In genomic region chr1:175193339-175193950, GRCh38 we compare ENCODE assay signal across 9 cellular contexts. TPM values are rescaled to one million over a fixed set of nuclear protein-coding genes. Genes with fewer than 3 reads are reported as not detected.
DNase-seq lines count a peak whose midpoint lies in the region; ATAC-seq and TF ChIP-seq lines count a peak whose summit lies in the region.
"Had no signal": no experiment of that assay in that cellular context is flagged by ENCODE, and none has a peak within 500 bp of the region (broad histone marks: within the 10 kb centered on the region; RNA-seq: fewer than 3 reads in every experiment).

No MANE protein-coding gene starts in this region.

- TF ChIP-seq CTCF in HEK293 (tag by site-specific recombination; IDR thresholded peaks at IDR 0.05) (no peak), WI38 (IDR thresholded peaks at IDR 0.05; ENCODE audit: low read depth, low read length) (no peak), heart right ventricle (IDR thresholded peaks at IDR 0.05) (no peak)

- CTCF ChIA-PET in HEK293 (lab: Yijun Ruan, JAX) = interaction anchor here (0.9 kb wide), 1 partner anchor 47 kb away, joined by 4 read pairs; no protein-coding TSS in a partner anchor

- H3K4me2 ChIP-seq in skeletal muscle satellite cell (ENCODE audit: low read length) = peak overlapping the region; percentile 87

- 22 to 31% methylated on average over 12 of the region's 12 CpGs for WGBS in heart right ventricle, 2 donors

- H3K27ac ChIP-seq in HEK293 (ENCODE audit: extremely low read depth, low read depth, low read length) = peak overlapping the region; percentile 43; the same call in 1 of the 2 replicates
- H3K27ac ChIP-seq in heart right ventricle = peak overlapping the region; percentile 79 to 97 (median 88)

- ATAC-seq in heart right ventricle (peak in 6 of 8 donors; percentile 3 to 28 (median 20)), HG03439 (IDR thresholded peaks at IDR 0.05; ENCODE audit: unreplicated experiment) (no peak)

- H3K4me1 ChIP-seq in HEK293 (ENCODE audit: control insufficient read depth, insufficient read depth, low read length) (peaks cover 4% of the 10 kb centered on the region; the same call in 1 of the 2 replicates), heart right ventricle (peaks cover 6 to 66% (median 41%) of the 10 kb centered on the region in 9 donors), skeletal muscle satellite cell (ENCODE audit: control insufficient read depth, insufficient read depth, low read length) (peaks cover 13% of the 10 kb centered on the region)

- H3K36me3 ChIP-seq in HEK293 (ENCODE audit: control insufficient read depth in 2 of 2, insufficient read depth in 1 of 2, low read length in 2 of 2) = no peaks in the 10 kb centered on the region
- no peaks in the 10 kb centered on the region for H3K36me3 ChIP-seq in heart right ventricle
- H3K36me3 ChIP-seq in skeletal muscle satellite cell (ENCODE audit: insufficient read depth, low read length) = no peaks in the 10 kb centered on the region

- H3K4me3 ChIP-seq in HEK293 (ENCODE audit: low read depth, low read length) (peak overlapping the region; percentile 62), WI38 (ENCODE audit: low read depth, low read length) (peak overlapping the region; percentile 51), heart right ventricle (peak overlapping the region in 9 of 10 donors; percentile 49 to 95 (median 78)), skeletal muscle satellite cell (ENCODE audit: low read length) (peak overlapping the region; percentile 68)

- DNase-seq in heart right ventricle (peak in 1 of 2 donors; percentile 18), NCI-H1930 (lab: John Stamatoyannopoulos, UW) (no peak), NCI-H2227 (lab: John Stamatoyannopoulos, UW; ENCODE audit: unreplicated experiment) (no peak), NAMALWA (ENCODE audit: low spot score) (no peak)

- POLR2A ChIA-PET in HEK293 (lab: Yijun Ruan, JAX) = no interaction called here

- H3K27me3 ChIP-seq in heart right ventricle (no peaks in the 10 kb centered on the region), skeletal muscle satellite cell (ENCODE audit: control insufficient read depth, insufficient read depth, low read length) (peaks cover 42% of the 10 kb centered on the region)

- H3K9ac ChIP-seq in skeletal muscle satellite cell (ENCODE audit: low read depth, low read length) = no peak overlapping the region

- intact Hi-C loops in heart right ventricle (cut with DNase I) = loop anchor here in 1 of 10 donors (5.0 kb wide), 1 partner anchor 36 kb away; no protein-coding TSS in a partner anchor

- H3K9me3 ChIP-seq in HEK293 (ENCODE audit: control insufficient read depth, insufficient read depth, low read depth, low read length) (no peaks in the 10 kb centered on the region), heart right ventricle (no peaks in the 10 kb centered on the region), skeletal muscle satellite cell (replicated peaks; ENCODE audit: low read length) (no peaks in the 10 kb centered on the region)

TF ChIP-seq in HEK293, 187 proteins besides CTCF, POLR2A, EP300 and RAD21:
- TF ChIP-seq ZBTB6 (tag by site-specific recombination; IDR thresholded peaks at IDR 0.05) = 0 out of 2 replicates have a peak, but pooled peaks have one; percentile 42
- 0 out of 2 replicates have a peak, but pooled peaks have one; percentile 40 for TF ChIP-seq ZNF341 (tag by site-specific recombination; IDR thresholded peaks at IDR 0.05; ENCODE audit: low read depth)
- TF ChIP-seq ZNF174 (tag by site-specific recombination; IDR thresholded peaks at IDR 0.05) = no peak
- TF ChIP-seq ZNF335 (tag by site-specific recombination; conservative IDR thresholded peaks at IDR 0.05) = peak; percentile 9
- peak; percentile 32; the same call in 1 of the 2 replicates for TF ChIP-seq ZBTB20 (tag by site-specific recombination; IDR thresholded peaks at IDR 0.05)
- no peak for TF ChIP-seq ZNF202 (tag by site-specific recombination; IDR thresholded peaks at IDR 0.05; ENCODE audit: borderline replicate concordance)
- 0 out of 2 replicates have a peak, but pooled peaks have one; percentile 13 for TF ChIP-seq ZFHX2 (tag by site-specific recombination; conservative IDR thresholded peaks at IDR 0.05)
- TF ChIP-seq ZNF692 (tag by site-specific recombination; IDR thresholded peaks at IDR 0.05) = 0 out of 2 replicates have a peak, but pooled peaks have one; percentile 1

RNA-seq across cellular contexts. Expression of gene KIAA0040, which starts 0.9 kb away (rescaled TPM):
- 10 to 100 TPM in 6 of 10 donors, 1 to 10 TPM in 4; 6.3 to 37.2 (median 11.1) TPM for total RNA-seq in heart right ventricle
- 10 to 100 TPM in 1 of 2 donors, 1 to 10 TPM in 1; 8.7 to 13.1 TPM for polyA plus RNA-seq in heart right ventricle
- total RNA-seq in skeletal muscle satellite cell (2012; rRNA removed) = under 0.01 and 0.22 TPM in 2 replicates
- total RNA-seq: HT1080 had no signal
